ENCODE assay signal across 13 cellular contexts in genomic region chr6:143782517-143782916, GRCh38.
"Had no signal": no experiment of that assay in that cellular context is flagged by ENCODE, and none has a peak within 500 bp of the region (broad histone marks: within the 10 kb centered on the region; RNA-seq: fewer than 3 reads in every experiment).

No MANE protein-coding gene starts in this region.

- H3K4me1 Mint-ChIP-seq: natural killer cell had no signal

- H3K27me3 ChIP-seq: neutrophil, tibial nerve, uterus had no signal

- H3K9me3 ChIP-seq: neutrophil, uterus had no signal

- H3K4me1 ChIP-seq: uterus had no signal

- H3K36me3 ChIP-seq: uterus had no signal

- H3K4me3 ChIP-seq: mucosa of descending colon, tibial nerve, uterus had no signal

- DNase-seq: activated CD4-positive, CD25-positive, alpha-beta regulatory T cell treated with anti-CD3 and anti-CD28 coated beads, Interleukin-2, amount 50 U/mL, for 72 hours; activated naive CD4-positive, alpha-beta T cell treated with Interleukin-2 at 50 U/mL for 16 hours; mammary epithelial cell; mucosa of descending colon; natural killer cell; stimulated activated CD4-positive, alpha-beta T cell treated with anti-CD3 and anti-CD28 coated beads, Interleukin-12 subunit alpha, Interleukin-12 subunit beta, amount 100 ng/mL, for 4 hours; stimulated activated CD4-positive, alpha-beta T cell treated with anti-CD3 and anti-CD28 coated beads, Interleukin-2, amount 100 ng/mL, for 24 hours; T-helper 9 cell; uterus had no signal

- H3K27ac ChIP-seq: neutrophil had no signal

- H3K27me3 Mint-ChIP-seq: activated T-helper 17 cell treated with anti-CD3 and anti-CD28 coated beads, Interleukin-2, amount 50 U/mL, for 72 hours had no signal

- H3K27ac Mint-ChIP-seq: activated T-helper 17 cell treated with anti-CD3 and anti-CD28 coated beads, Interleukin-2, amount 50 U/mL, for 72 hours; natural killer cell had no signal

- ATAC-seq: activated T-helper 17 cell treated with anti-CD3 and anti-CD28 coated beads, Interleukin-2, amount 50 U/mL, for 72 hours; left lobe of liver; mucosa of descending colon; natural killer cell had no signal

- H3K4me3 Mint-ChIP-seq: activated T-helper 17 cell treated with anti-CD3 and anti-CD28 coated beads, Interleukin-2, amount 50 U/mL, for 72 hours; natural killer cell had no signal
